Comparison of ENCODE assay signal across 8 cellular contexts in the genomic region with DNA sequence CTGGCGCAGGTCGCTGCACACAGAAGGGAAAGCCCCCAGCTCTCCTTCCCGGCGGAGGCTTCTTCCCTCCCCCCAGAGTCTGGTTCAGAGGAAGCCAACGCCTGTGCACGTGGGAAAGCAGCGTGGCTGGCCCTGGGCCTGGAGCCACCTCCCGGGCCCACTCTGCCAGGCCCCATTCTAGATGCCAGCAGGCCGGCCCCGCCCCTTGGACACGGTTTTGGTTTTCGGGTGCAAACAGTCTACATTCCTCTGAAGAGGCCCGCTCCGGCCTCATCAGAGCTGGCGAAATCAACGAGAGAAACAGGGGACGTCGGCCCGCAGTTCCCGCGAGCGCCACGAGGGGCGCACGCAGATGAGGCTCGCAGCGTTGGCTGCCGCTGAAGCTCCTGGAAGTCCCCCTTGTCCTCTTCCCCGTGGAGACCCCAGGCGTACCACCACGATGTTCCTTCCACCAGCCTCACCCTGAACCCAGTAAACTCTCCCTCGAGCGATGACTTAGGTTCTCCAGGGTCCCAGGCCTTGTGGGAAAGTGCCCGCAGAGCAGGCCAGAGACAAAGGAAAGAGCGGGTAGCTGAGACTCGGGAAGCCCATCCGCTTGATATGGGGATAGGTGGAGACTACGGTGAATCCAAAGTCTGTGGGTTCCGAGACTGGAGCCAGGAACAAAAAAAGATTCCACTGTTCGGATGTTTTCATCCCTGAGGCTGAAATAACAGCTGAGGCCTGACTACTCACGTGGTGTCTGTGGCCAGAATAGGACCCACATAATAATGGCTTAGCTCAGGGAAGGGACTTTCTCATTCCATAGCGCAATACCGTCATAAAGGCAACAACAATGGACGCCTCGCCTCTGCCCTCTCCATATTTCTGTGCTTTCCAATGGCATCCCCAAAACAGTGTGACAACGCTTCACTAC.
DNase-seq lines count a peak whose midpoint lies in the region; ATAC-seq lines count a peak whose summit lies in the region.

No MANE protein-coding gene starts in this region.

- DNase-seq in Ammon's horn (ENCODE audit: low spot score) (peak; percentile 53), cerebellum (ENCODE audit: low spot score) (peak; percentile 56), left kidney (ENCODE audit: low read depth, low spot score) (peak; percentile 88), DMS79 treated with DMSO at 0.1 percent for 48 hours (lab: John Stamatoyannopoulos, UW) (no peak)
- DNase-seq in activated CD4-positive, alpha-beta T cell treated with anti-CD3 and anti-CD28 coated beads for 24 hours (ENCODE audit: low read depth in 2 of 2) = peak; percentile 33 to 45
- peak; percentile 53 to 73 for DNase-seq in stimulated activated CD4-positive, alpha-beta T cell treated with anti-CD3 and anti-CD28 coated beads, Interleukin-2, amount 100 ng/mL, for 24 hours

- ATAC-seq in GM19455 (IDR thresholded peaks at IDR 0.05; ENCODE audit: unreplicated experiment) (peak; percentile 82), HG03571 (IDR thresholded peaks at IDR 0.05; ENCODE audit: unreplicated experiment) (peak; percentile 86)
